Comparison of ENCODE assay signal across 9 cellular contexts in genomic region chr9:91843623-91844111, GRCh38.
DNase-seq lines count a peak whose midpoint lies in the region; ATAC-seq and TF ChIP-seq lines count a peak whose summit lies in the region.
"Had no signal": no experiment of that assay in that cellular context is flagged by ENCODE, and none has a peak within 500 bp of the region (broad histone marks: within the 10 kb centered on the region; RNA-seq: fewer than 3 reads in every experiment).

No MANE protein-coding gene starts in this region.

- H4K91ac ChIP-seq in IMR-90 (ENCODE audit: insufficient read depth, low read depth, low read length): no peak overlapping the region

- intact Hi-C loops in IMR-90 (cut with micrococcal nuclease): no loop called here

- no peak overlapping the region for H3K56ac ChIP-seq in IMR-90 (ENCODE audit: extremely low read depth, insufficient read depth, low read length)

- H3K79me1 ChIP-seq in IMR-90 (ENCODE audit: low read depth in 1 of 2, low read length in 2 of 2): peaks cover 0 to 3% of the 10 kb centered on the region in 2 experiments; a peak in 1 of 4 replicates

- POLR2A ChIA-PET in IMR-90 (lab: Charles Lee; ENCODE audit: unreplicated experiment): no interaction called here

- no peak for DNase-seq in IMR-90
- peak; percentile 92 for DNase-seq in left kidney (ENCODE audit: low read depth, low spot score)
- DNase-seq in smooth muscle cell of the brain vasculature (ENCODE audit: low read depth, low spot score): peak; percentile 78
- DNase-seq in NCI-H1436 (lab: John Stamatoyannopoulos, UW): no peak
- DNase-seq in OCI-M2 (lab: John Stamatoyannopoulos, UW; ENCODE audit: unreplicated experiment): no peak
- DNase-seq: activated T-cell treated with anti-CD3 and anti-CD28 coated beads, Interleukin-2, amount 50 U/mL, for 24 hours; OCI-M1 had no signal

- no peak overlapping the region; the same call in 1 of the 2 replicates for H3K18ac ChIP-seq in IMR-90 (ENCODE audit: low read depth, low read length)

- CTCF ChIA-PET in IMR-90 (lab: Yijun Ruan, JAX): interaction anchor here (0.5 kb wide), 1 partner anchor 30 kb away, joined by 7 read pairs; no protein-coding TSS in a partner anchor

- dilution Hi-C loops in IMR-90 (cut with HindIII; ENCODE audit: low sequenced_read_pairs, unreplicated experiment): no loop called here

- H3K36me3 ChIP-seq in IMR-90 (ENCODE audit: control insufficient read depth, insufficient read depth, low read length): no peaks in the 10 kb centered on the region

- no peak overlapping the region for H3K9ac ChIP-seq in IMR-90 (ENCODE audit: low read depth, low read length)

- H2AK5ac ChIP-seq in IMR-90 (ENCODE audit: low read depth, low read length): no peak overlapping the region

- H2BK5ac ChIP-seq in IMR-90 (ENCODE audit: low read depth, low read length, poor library complexity, severe bottlenecking): no peak overlapping the region

- no peaks in the 10 kb centered on the region for H3K9me3 ChIP-seq in IMR-90 (ENCODE audit: control insufficient read depth, insufficient read depth, low read length)

- H3K4me2 ChIP-seq in IMR-90 (ENCODE audit: low read depth, low read length): peak overlapping the region; percentile 38; the same call in 1 of the 2 replicates

- H2BK15ac ChIP-seq in IMR-90 (ENCODE audit: low read depth, low read length): no peak overlapping the region

- no peaks in the 10 kb centered on the region for H3K9me3 Mint-ChIP-seq in brain
- H3K9me3 Mint-ChIP-seq: activated T-cell treated with anti-CD3 and anti-CD28 coated beads, Interleukin-2, amount 50 U/mL, for 24 hours had no signal

- H2AFZ ChIP-seq in IMR-90 (replicated peaks; ENCODE audit: low read length, poor library complexity): peak overlapping the region; percentile 74

- no peak overlapping the region for H2AK9ac ChIP-seq in IMR-90 (replicated peaks; ENCODE audit: low read depth, low read length, poor library complexity)

- H3K27ac Mint-ChIP-seq in brain: peak overlapping the region; percentile 72 to 99 (median 87)
- H3K27ac Mint-ChIP-seq: activated T-cell treated with anti-CD3 and anti-CD28 coated beads, Interleukin-2, amount 50 U/mL, for 24 hours had no signal

- H3K36me3 Mint-ChIP-seq in brain: no peaks in the 10 kb centered on the region

- H3K14ac ChIP-seq in IMR-90 (replicated peaks; ENCODE audit: low read depth, low read length): no peak overlapping the region

- H2BK20ac ChIP-seq in IMR-90 (ENCODE audit: low read depth, low read length): no peak overlapping the region

- no peak overlapping the region for H3K4me3 ChIP-seq in IMR-90 (ENCODE audit: insufficient read depth, low read depth, low read length)

- peak overlapping the region; percentile 11; the same call in 1 of the 2 replicates for H3K4ac ChIP-seq in IMR-90 (ENCODE audit: low read depth, low read length)

- H3K27ac ChIP-seq in IMR-90 (ENCODE audit: insufficient read depth, low read length): peak overlapping the region; percentile 18; the same call in 1 of the 2 replicates

- in situ Hi-C loops in IMR-90 (cut with MboI; ENCODE audit: low sequenced_read_pairs): no loop called here

- no peak for TF ChIP-seq CTCF in IMR-90 (conservative IDR thresholded peaks at IDR 0.05; ENCODE audit: low read depth, low read length)
- TF ChIP-seq CTCF in brain (conservative IDR thresholded peaks at IDR 0.05): no peak

- TF ChIP-seq POLR2A in IMR-90 (IDR thresholded peaks at IDR 0.05; ENCODE audit: low read depth, low read length): no peak

- TF ChIP-seq RAD21 in IMR-90 (IDR thresholded peaks at IDR 0.05; ENCODE audit: low read length): no peak

- peak; percentile 72 for ATAC-seq in IMR-90 (ENCODE audit: low read depth)
- no peak for ATAC-seq in GM21367 (IDR thresholded peaks at IDR 0.05; ENCODE audit: unreplicated experiment)

- WGBS in IMR-90 (ENCODE audit: extremely low coverage in 2 of 2, insufficient read length in 1 of 2), 2 experiments: 4% methylated on average over 5 of the region's 15 CpGs; no CpG with 5 or more reads in 1 of the 2 experiments

- no peak overlapping the region for H2BK120ac ChIP-seq in IMR-90 (ENCODE audit: low read depth, low read length)

- H4K5ac ChIP-seq in IMR-90 (ENCODE audit: low read depth, low read length): no peak overlapping the region

- peaks cover 77% of the 10 kb centered on the region for H3K4me1 Mint-ChIP-seq in brain

- peak overlapping the region; percentile 5; the same call in 1 of the 2 replicates for H3K23ac ChIP-seq in IMR-90 (ENCODE audit: low read depth, low read length)

- no TSS peak for BruUV-seq in IMR-90 (replicated peaks; lab: Mats Ljungman, UMichigan)

- H3K27me3 ChIP-seq in IMR-90 (ENCODE audit: control insufficient read depth, insufficient read depth, low read length): no peaks in the 10 kb centered on the region; the same call in 1 of the 2 replicates

- H4K20me1 ChIP-seq in IMR-90 (ENCODE audit: insufficient read depth, low read length): peaks cover 8% of the 10 kb centered on the region; the same call in 1 of the 2 replicates

- H4K8ac ChIP-seq in IMR-90 (ENCODE audit: low read depth in 2 of 2, low read length in 2 of 2): peak overlapping the region in 1 of 2 experiments; percentile 2; a peak in 1 of 4 replicates

- H3K4me1 ChIP-seq in IMR-90 (ENCODE audit: control insufficient read depth, insufficient read depth, low read length): peaks cover 19% of the 10 kb centered on the region; the same call in 1 of the 2 replicates

- no peaks in the 10 kb centered on the region for H3K9me1 ChIP-seq in IMR-90 (ENCODE audit: insufficient read depth, low read length)

- peaks cover 2% of the 10 kb centered on the region for H3K27me3 Mint-ChIP-seq in brain

- H3K4me3 Mint-ChIP-seq in brain: peak overlapping the region; percentile 33 to 69 (median 56)
- H3K4me3 Mint-ChIP-seq: activated T-cell treated with anti-CD3 and anti-CD28 coated beads, Interleukin-2, amount 50 U/mL, for 24 hours had no signal

TF ChIP-seq in IMR-90, 13 proteins besides CTCF, POLR2A, EP300 and RAD21:
- TF ChIP-seq MAFK (IDR thresholded peaks at IDR 0.05; ENCODE audit: low read depth, low read length) (no peak), FOS (IDR thresholded peaks at IDR 0.05; ENCODE audit: low read depth, low read length) (no peak), RCOR1 (IDR thresholded peaks at IDR 0.05; ENCODE audit: insufficient replicate concordance, low read length) (no peak), CEBPB (IDR thresholded peaks at IDR 0.05; ENCODE audit: low read depth, low read length) (no peak), SMC3 (IDR thresholded peaks at IDR 0.05; ENCODE audit: low read depth, low read length) (no peak)

Comparison
In these comparisons a context has a peak if more than half of its experiments do, and no peak if none do; other contexts are left out.
1. DNase-seq: peak in left kidney (single experiment) and smooth muscle cell of the brain vasculature (single experiment); none in IMR-90 (single experiment), NCI-H1436 (single experiment) and OCI-M2 (single experiment).